ENCODE assay signal across 1 cellular context in genomic region chr2:12715258-12715865, GRCh38.
TF ChIP-seq lines count a peak whose summit lies in the region.

No MANE protein-coding gene starts in this region.

TF ChIP-seq in GM23338, 12 proteins besides CTCF, POLR2A, EP300 and RAD21 (continued from another document):
- TF ChIP-seq REST (IDR thresholded peaks at IDR 0.05; ENCODE audit: unreplicated experiment) (no peak), ETS1 (IDR thresholded peaks at IDR 0.05) (no peak), EZH2phosphoT487 (IDR thresholded peaks at IDR 0.05; ENCODE audit: unreplicated experiment) (no peak), ZNF331 (CRISPR knock-in tag; IDR thresholded peaks at IDR 0.05; ENCODE audit: low read depth) (no peak)
TF ChIP-seq in GM23338: peak in this region for 0.
